Comparison of ENCODE assay signal across 8 cellular contexts in genomic region chr7:140397784-140398750, GRCh38. TPM values are rescaled to one million over a fixed set of nuclear protein-coding genes. Genes with fewer than 3 reads are reported as not detected.
DNase-seq lines count a peak whose midpoint lies in the region; ATAC-seq and TF ChIP-seq lines count a peak whose summit lies in the region.

A gene with protein sequence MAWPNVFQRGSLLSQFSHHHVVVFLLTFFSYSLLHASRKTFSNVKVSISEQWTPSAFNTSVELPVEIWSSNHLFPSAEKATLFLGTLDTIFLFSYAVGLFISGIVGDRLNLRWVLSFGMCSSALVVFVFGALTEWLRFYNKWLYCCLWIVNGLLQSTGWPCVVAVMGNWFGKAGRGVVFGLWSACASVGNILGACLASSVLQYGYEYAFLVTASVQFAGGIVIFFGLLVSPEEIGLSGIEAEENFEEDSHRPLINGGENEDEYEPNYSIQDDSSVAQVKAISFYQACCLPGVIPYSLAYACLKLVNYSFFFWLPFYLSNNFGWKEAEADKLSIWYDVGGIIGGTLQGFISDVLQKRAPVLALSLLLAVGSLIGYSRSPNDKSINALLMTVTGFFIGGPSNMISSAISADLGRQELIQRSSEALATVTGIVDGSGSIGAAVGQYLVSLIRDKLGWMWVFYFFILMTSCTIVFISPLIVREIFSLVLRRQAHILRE (minus strand): TSS chr7:140398530. CDS start chr7:140382526, 16,004 bp downstream.

- no peak for TF ChIP-seq EP300 in esophagus muscularis mucosa (IDR thresholded peaks at IDR 0.05)

- no peaks in the 10 kb centered on the region for H3K9me3 Mint-ChIP-seq in activated T-cell treated with anti-CD3 and anti-CD28 coated beads, Interleukin-2, amount 50 U/mL, for 72 hours

- H3K36me3 Mint-ChIP-seq in activated T-cell treated with anti-CD3 and anti-CD28 coated beads, Interleukin-2, amount 50 U/mL, for 72 hours (ENCODE audit: insufficient read depth in 2 of 2): peaks cover 3 to 10% of the 10 kb centered on the region in 2 donors

- no peaks in the 10 kb centered on the region for H3K9me3 ChIP-seq in HUES48 (ENCODE audit: control insufficient read depth, insufficient read depth, low read length)
- no peaks in the 10 kb centered on the region for H3K9me3 ChIP-seq in PC-9 (ENCODE audit: insufficient read depth, low read depth)
- H3K9me3 ChIP-seq in esophagus muscularis mucosa: no peaks in the 10 kb centered on the region

- H3F3A ChIP-seq in PC-9 (ENCODE audit: insufficient read depth, low read depth): peaks cover 22% of the 10 kb centered on the region

- BruUV-seq in PC-9 (replicated peaks; lab: Mats Ljungman, UMichigan): TSS peak; percentile 26

- H3K4me1 Mint-ChIP-seq in activated T-cell treated with anti-CD3 and anti-CD28 coated beads, Interleukin-2, amount 50 U/mL, for 72 hours (ENCODE audit: low read depth): peaks cover 42% of the 10 kb centered on the region

- H3K4me3 ChIP-seq in HUES48 (ENCODE audit: low read depth, low read length) (peak within 1 kb of the TSS; percentile 91), PC-9 (peak within 1 kb of the TSS; percentile 90), esophagus muscularis mucosa (peak within 1 kb of the TSS; percentile 89 to 100 (median 100))

- H3K36me3 ChIP-seq in HUES48 (ENCODE audit: control insufficient read depth, insufficient read depth, low read length): no peaks in the 10 kb centered on the region
- H3K36me3 ChIP-seq in PC-9 (ENCODE audit: low read depth): no peaks in the 10 kb centered on the region
- H3K36me3 ChIP-seq in esophagus muscularis mucosa: no peaks in the 10 kb centered on the region

- TF ChIP-seq CTCF in PC-9 (conservative IDR thresholded peaks at IDR 0.05) (no peak), esophagus muscularis mucosa (IDR thresholded peaks at IDR 0.05) (peak in 2 of 3 experiments; percentile 22 to 35)

- POLR2A ChIA-PET in PC-9 (lab: Charles Lee; ENCODE audit: unreplicated experiment): interaction anchor here (0.6 kb wide), 1 partner anchor 484 kb away, joined by 6 read pairs; no protein-coding TSS in a partner anchor

- no peaks in the 10 kb centered on the region for H3K9me2 ChIP-seq in PC-9 (ENCODE audit: insufficient read depth)

- TF ChIP-seq POLR2A in esophagus muscularis mucosa (IDR thresholded peaks at IDR 0.05; ENCODE audit: low read depth): peak; percentile 56

- CTCF ChIA-PET in PC-9 (lab: Charles Lee): interaction anchor here (0.6 kb wide), 1 partner anchor 41 kb away, joined by 3 read pairs; no protein-coding TSS in a partner anchor

- H3K4me2 ChIP-seq in PC-9: peak within 1 kb of the TSS; percentile 82

- peaks cover 50% of the 10 kb centered on the region for H3K79me2 ChIP-seq in PC-9 (ENCODE audit: low read depth)

- H3K27ac ChIP-seq in HUES48 (ENCODE audit: low read depth, low read length): peak within 1 kb of the TSS; percentile 66
- 0 out of 2 replicates have a peak within 1 kb of the TSS, but pooled peaks have one; percentile 7 for H3K27ac ChIP-seq in PC-9
- peak within 1 kb of the TSS; percentile 88 to 96 (median 94) for H3K27ac ChIP-seq in esophagus muscularis mucosa (replicated peaks in 1 of 4)

- DNase-seq in Caki2 (ENCODE audit: low read depth): peak; percentile 62
- peak; percentile 75 to 92 for DNase-seq in PC-9
- DNase-seq in activated T-cell treated with anti-CD3 and anti-CD28 coated beads, Interleukin-2, amount 50 U/mL, for 72 hours: peak; percentile 92 to 94
- peak; percentile 95 for DNase-seq in esophagus muscularis mucosa (ENCODE audit: extremely low spot score)
- DNase-seq in myocyte (ENCODE audit: low read depth): peak; percentile 86
- peak; percentile 77 to 82 for DNase-seq in stimulated activated CD8-positive, alpha-beta memory T cell treated with anti-CD3 and anti-CD28 coated beads, Interleukin-7, amount 100 ng/mL, for 48 hours (ENCODE audit: extremely low read depth in 1 of 2, low read depth in 1 of 2)

- intact Hi-C loops in PC-9 (cut with micrococcal nuclease; ENCODE audit: unreplicated experiment): no loop called here
- intact Hi-C loops in esophagus muscularis mucosa (cut with DNase I): loop anchor here (10.0 kb wide), 1 partner anchor 277 kb away; the partner anchor contains the start of gene ADCK2

- H4K20me1 ChIP-seq in PC-9 (ENCODE audit: insufficient read depth): peaks cover 14% of the 10 kb centered on the region

- in situ Hi-C loops in Caki2 (cut with HindIII; ENCODE audit: low pct_unique_long_range_greater_than_20kb, low sequenced_read_pairs): no loop called here

- ATAC-seq in GM21381 (IDR thresholded peaks at IDR 0.05; ENCODE audit: unreplicated experiment): peak; percentile 99
- ATAC-seq in activated T-cell treated with anti-CD3 and anti-CD28 coated beads, Interleukin-2, amount 50 U/mL, for 72 hours (replicated peaks in 1 of 2): peak; percentile 92 to 93

- H3K9ac ChIP-seq in HUES48 (ENCODE audit: low read depth, low read length): peak within 1 kb of the TSS; percentile 66

- H3K27me3 Mint-ChIP-seq in activated T-cell treated with anti-CD3 and anti-CD28 coated beads, Interleukin-2, amount 50 U/mL, for 72 hours (ENCODE audit: low read depth): no peaks in the 10 kb centered on the region

- H3K27me3 ChIP-seq in HUES48 (ENCODE audit: control insufficient read depth, insufficient read depth, low read length): no peaks in the 10 kb centered on the region
- H3K27me3 ChIP-seq in PC-9 (ENCODE audit: insufficient read depth, low read depth): no peaks in the 10 kb centered on the region
- peaks cover 0 to 9% (median 0%) of the 10 kb centered on the region in 4 donors for H3K27me3 ChIP-seq in esophagus muscularis mucosa

- H3K4me1 ChIP-seq in HUES48 (ENCODE audit: control insufficient read depth, insufficient read depth, low read length): no peaks in the 10 kb centered on the region
- peaks cover 31% of the 10 kb centered on the region for H3K4me1 ChIP-seq in PC-9 (replicated peaks; ENCODE audit: insufficient read depth)
- peaks cover 8 to 26% (median 22%) of the 10 kb centered on the region in 4 donors for H3K4me1 ChIP-seq in esophagus muscularis mucosa

- H2AFZ ChIP-seq in PC-9: peak within 1 kb of the TSS; percentile 93

- peak within 1 kb of the TSS; percentile 95 for H3K27ac Mint-ChIP-seq in activated T-cell treated with anti-CD3 and anti-CD28 coated beads, Interleukin-2, amount 50 U/mL, for 72 hours

- WGBS in esophagus muscularis mucosa: 1% methylated on average over 17 of the region's 66 CpGs

- H3K4me3 Mint-ChIP-seq in activated T-cell treated with anti-CD3 and anti-CD28 coated beads, Interleukin-2, amount 50 U/mL, for 72 hours: peak within 1 kb of the TSS; percentile 86 to 95

RNA-seq across cellular contexts. Expression of the gene that starts here (rescaled TPM):
- total RNA-seq in Caki2 (2014; rRNA removed; shearing (Covaris generic); ENCODE audit: low replicate concordance): 72.7 and 133 TPM in 2 replicates
- 42.4 and 54.8 TPM in 2 replicates for total RNA-seq in PC-9 (2021)
- 10 to 100 TPM; 54.0 to 77.7 TPM for total RNA-seq in activated T-cell treated with anti-CD3 and anti-CD28 coated beads, Interleukin-2, amount 50 U/mL, for 72 hours
- total RNA-seq in esophagus muscularis mucosa: 10 to 100 TPM; 33.1 to 67.8 (median 49.0) TPM
- 36.0 and 40.3 TPM in 2 replicates for total RNA-seq in myocyte
- polyA plus RNA-seq in myocyte (2012): 24.5 TPM

Comparison
In these comparisons a context has a peak if more than half of its experiments do, and no peak if none do; other contexts are left out.
1. Peak in every context shown above with its lines: DNase-seq, ATAC-seq, H3K4me3 ChIP-seq and H3K27ac ChIP-seq.
2. H3K27ac ChIP-seq: peak in every context shown above with its lines; median percentile 94 in esophagus muscularis mucosa; 66 in HUES48; 7 in PC-9.